ENCODE assay signal across 10 cellular contexts in the genomic region with DNA sequence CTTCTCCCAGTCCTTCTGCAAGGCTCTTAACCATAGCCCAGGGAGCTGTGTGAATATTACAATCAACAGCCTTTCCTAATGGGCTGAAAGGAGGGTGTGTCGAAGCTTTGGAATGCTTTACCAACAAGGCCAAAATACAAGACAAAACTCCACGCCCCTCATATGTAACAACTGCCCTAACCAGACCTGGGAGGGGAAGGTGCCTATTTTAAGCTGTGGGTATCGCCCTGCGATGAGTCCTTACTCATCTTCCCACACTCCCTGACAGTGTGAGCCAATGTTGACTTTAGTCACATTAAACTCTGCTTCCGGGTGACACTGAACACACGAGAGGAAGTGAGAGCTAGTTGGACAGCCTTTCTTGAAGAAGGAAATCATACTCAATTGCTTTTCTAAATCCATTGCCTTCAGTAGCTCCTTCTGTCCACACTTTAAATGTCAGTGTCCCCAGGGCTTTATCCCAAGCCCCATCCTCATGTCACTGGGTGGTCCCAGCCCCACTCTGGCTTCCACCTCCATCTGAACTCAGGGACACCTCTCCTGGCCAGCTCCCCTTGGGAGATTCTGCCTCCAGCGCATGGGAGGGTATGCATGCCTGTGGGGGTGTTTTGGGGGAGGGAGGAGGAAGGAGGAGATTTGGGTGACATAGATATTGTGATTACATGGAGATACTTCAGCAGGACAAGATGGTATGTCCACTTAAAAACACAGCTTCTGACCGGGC. TPM values are rescaled to one million over a fixed set of nuclear protein-coding genes. Genes with fewer than 3 reads are reported as not detected.
DNase-seq lines count a peak whose midpoint lies in the region; ATAC-seq and TF ChIP-seq lines count a peak whose summit lies in the region.
"Had no signal": no experiment of that assay in that cellular context is flagged by ENCODE, and none has a peak within 500 bp of the region (broad histone marks: within the 10 kb centered on the region; RNA-seq: fewer than 3 reads in every experiment).

No MANE protein-coding gene starts in this region.

- DNase-seq in DMS153 (lab: John Stamatoyannopoulos, UW) (peak; percentile 31), DMS153 treated with DMSO at 0.1 percent for 48 hours (lab: John Stamatoyannopoulos, UW; ENCODE audit: unreplicated experiment) (no peak), NCI-H460 (ENCODE audit: extremely low read depth, low read depth) (peak; percentile 48), fibroblast of gingiva (ENCODE audit: low read depth) (peak; percentile 17), gastrocnemius medialis (peak; percentile 27 to 33), mesothelial cell of epicardium (ENCODE audit: low spot score in 2 of 2, unreplicated experiment in 2 of 2) (no peak)
- DNase-seq: 8988T had no signal

- H3K9me3 Mint-ChIP-seq in mesothelial cell of epicardium: no peaks in the 10 kb centered on the region

- intact Hi-C loops in gastrocnemius medialis (cut with DNase I; ENCODE audit: low total_unique reads): no loop called here

- peak overlapping the region; percentile 24 to 71 (median 60) for H3K27ac ChIP-seq in gastrocnemius medialis
- H3K27ac ChIP-seq: vagina had no signal

- no peak overlapping the region for H3K4me3 ChIP-seq in gastrocnemius medialis
- H3K4me3 ChIP-seq: vagina had no signal

- H3K27me3 Mint-ChIP-seq in mesothelial cell of epicardium (ENCODE audit: low read depth): no peaks in the 10 kb centered on the region

- H3K27ac Mint-ChIP-seq in mesothelial cell of epicardium: no peak overlapping the region

- TF ChIP-seq CTCF in gastrocnemius medialis (IDR thresholded peaks at IDR 0.05 in 4 of 5, conservative IDR thresholded peaks at IDR 0.05 in 1 of 5) (no peak), mesothelial cell of epicardium (IDR thresholded peaks at IDR 0.05; ENCODE audit: unreplicated experiment) (no peak)

- no peaks in the 10 kb centered on the region for H3K36me3 Mint-ChIP-seq in mesothelial cell of epicardium

- no peak for TF ChIP-seq POLR2A in gastrocnemius medialis (IDR thresholded peaks at IDR 0.05)

- peaks cover 3 to 26% of the 10 kb centered on the region in 2 donors for H3K4me1 ChIP-seq in gastrocnemius medialis

- ATAC-seq in gastrocnemius medialis: peak; percentile 72 to 80
- no peak for ATAC-seq in GM18858 (IDR thresholded peaks at IDR 0.05; ENCODE audit: unreplicated experiment)
- ATAC-seq in GM18909 (IDR thresholded peaks at IDR 0.05; ENCODE audit: poor library complexity, unreplicated experiment): no peak

- H3K4me1 Mint-ChIP-seq in mesothelial cell of epicardium: no peaks in the 10 kb centered on the region

- H3K27me3 ChIP-seq in gastrocnemius medialis: no peaks in the 10 kb centered on the region
- H3K27me3 ChIP-seq: vagina had no signal

- no peak overlapping the region for H3K4me3 Mint-ChIP-seq in mesothelial cell of epicardium

- H3K36me3 ChIP-seq in gastrocnemius medialis: no peaks in the 10 kb centered on the region
- H3K36me3 ChIP-seq: vagina had no signal

- in situ Hi-C loops in gastrocnemius medialis (cut with MboI; ENCODE audit: low sequenced_read_pairs in 4 of 4): loop anchor here in 1 of 4 donors (25.0 kb wide), 1 partner anchor 173 kb away; no protein-coding TSS in a partner anchor

- no peaks in the 10 kb centered on the region for H3K9me3 ChIP-seq in gastrocnemius medialis
- H3K9me3 ChIP-seq: vagina had no signal

RNA-seq across cellular contexts. Expression of gene TBC1D9B, which starts 6.5 kb away (rescaled TPM):
- total RNA-seq in NCI-H460 (2014; rRNA removed; shearing (Covaris generic)): 44.9 and 45.1 TPM in 2 replicates
- polyA plus RNA-seq in NCI-H460 (2014; cell fraction: nucleus; rRNA removed): 127 and 173 TPM in 2 replicates
- total RNA-seq in gastrocnemius medialis (10 to 100 TPM; 56.1 to 65.9 (median 62.7) TPM), mesothelial cell of epicardium (131 to 139 TPM (median 139 TPM) in 3 replicates)

RNA-seq across cellular contexts. Expression of gene MRNIP, which starts 55.6 kb away (rescaled TPM):
- total RNA-seq in NCI-H460 (2014; rRNA removed; shearing (Covaris generic)): 13.6 and 21.5 TPM in 2 replicates
- polyA plus RNA-seq in NCI-H460 (2014; cell fraction: nucleus; rRNA removed): 125 and 133 TPM in 2 replicates
- total RNA-seq in gastrocnemius medialis: 10 to 100 TPM in 1 of 4 donors, 1 to 10 TPM in 3; 2.9 to 16.1 (median 8.3) TPM
- total RNA-seq in mesothelial cell of epicardium: 44.1 to 48.2 TPM (median 47.0 TPM) in 3 replicates

Comparison
In these comparisons a context has a peak if more than half of its experiments do, and no peak if none do; other contexts are left out.
1. DNase-seq: peak in DMS153 (single experiment), NCI-H460 (single experiment), fibroblast of gingiva (single experiment) and gastrocnemius medialis (2 of 2); none in DMS153 treated with DMSO at 0.1 percent for 48 hours (single experiment) and mesothelial cell of epicardium (0 of 2).
2. ATAC-seq: peak in gastrocnemius medialis (2 of 2); none in GM18858 (single experiment) and GM18909 (single experiment).